In the genomic region with DNA sequence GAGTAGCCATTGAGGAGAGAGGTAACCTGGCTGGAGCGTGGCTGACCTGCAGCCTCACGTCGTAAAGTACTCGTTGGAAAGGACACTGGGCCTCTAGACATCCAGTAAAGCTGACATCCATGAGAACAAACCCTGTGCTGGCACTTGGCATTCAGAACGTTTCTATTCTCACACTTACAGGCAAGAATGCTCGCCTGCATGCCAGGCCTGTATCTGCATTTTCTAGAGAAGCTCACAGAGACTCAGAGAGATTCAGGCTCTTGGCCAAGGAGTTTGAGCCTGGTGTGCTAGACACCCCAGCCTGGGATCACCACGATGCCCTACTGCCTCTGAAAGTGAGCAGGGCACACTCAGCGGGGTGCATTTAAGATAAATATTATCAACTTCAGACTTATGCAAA, we compare ENCODE assay signal across 8 cellular contexts.
"Had no signal": no experiment of that assay in that cellular context is flagged by ENCODE, and none has a peak within 500 bp of the region (broad histone marks: within the 10 kb centered on the region; RNA-seq: fewer than 3 reads in every experiment).

No MANE protein-coding gene starts in this region.

- DNase-seq: GM23248, GOT3, H7, HFFc6 had no signal

- ATAC-seq: HCT116, HepG2 had no signal

- H3K4me3 ChIP-seq: GM23248, HAP-1 had no signal

- H3K4me1 ChIP-seq: HAP-1 had no signal

- H3K36me3 ChIP-seq: HAP-1 had no signal

- H3K27ac ChIP-seq: GM23248, HL-60 had no signal
